Comparison of ENCODE assay signal across 1 cellular context in the genomic region with DNA sequence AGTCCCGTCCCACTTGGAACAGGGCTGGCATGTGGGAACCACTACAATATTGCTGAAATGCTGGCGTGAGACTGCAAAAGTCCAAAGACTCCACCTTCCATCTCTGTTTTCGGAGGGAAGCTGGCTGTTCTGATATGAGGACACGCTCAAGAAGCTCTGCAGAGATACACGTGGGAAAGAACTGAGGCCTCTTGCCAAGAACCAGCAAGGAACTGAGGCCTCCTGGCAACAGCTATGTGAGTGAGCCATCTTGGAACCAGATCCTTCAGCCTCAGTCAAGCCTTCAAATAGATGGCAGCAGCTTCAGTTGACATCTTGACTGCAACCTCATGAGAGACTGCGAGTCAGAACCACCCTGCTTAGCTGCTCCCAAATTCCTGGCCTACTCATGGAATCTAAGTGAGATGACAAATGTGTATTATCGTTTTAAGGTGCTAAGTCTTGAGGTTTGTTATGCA.
TF ChIP-seq lines count a peak whose summit lies in the region.

No MANE protein-coding gene starts in this region.

TF ChIP-seq in K562, 482 proteins besides CTCF, POLR2A, EP300 and RAD21 (continued from another document and continues in another):
- TF ChIP-seq, protein P1, sequence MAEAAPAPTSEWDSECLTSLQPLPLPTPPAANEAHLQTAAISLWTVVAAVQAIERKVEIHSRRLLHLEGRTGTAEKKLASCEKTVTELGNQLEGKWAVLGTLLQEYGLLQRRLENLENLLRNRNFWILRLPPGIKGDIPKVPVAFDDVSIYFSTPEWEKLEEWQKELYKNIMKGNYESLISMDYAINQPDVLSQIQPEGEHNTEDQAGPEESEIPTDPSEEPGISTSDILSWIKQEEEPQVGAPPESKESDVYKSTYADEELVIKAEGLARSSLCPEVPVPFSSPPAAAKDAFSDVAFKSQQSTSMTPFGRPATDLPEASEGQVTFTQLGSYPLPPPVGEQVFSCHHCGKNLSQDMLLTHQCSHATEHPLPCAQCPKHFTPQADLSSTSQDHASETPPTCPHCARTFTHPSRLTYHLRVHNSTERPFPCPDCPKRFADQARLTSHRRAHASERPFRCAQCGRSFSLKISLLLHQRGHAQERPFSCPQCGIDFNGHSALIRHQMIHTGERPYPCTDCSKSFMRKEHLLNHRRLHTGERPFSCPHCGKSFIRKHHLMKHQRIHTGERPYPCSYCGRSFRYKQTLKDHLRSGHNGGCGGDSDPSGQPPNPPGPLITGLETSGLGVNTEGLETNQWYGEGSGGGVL (CRISPR knock-in tag; IDR thresholded peaks at IDR 0.05), result no peak
- TF ChIP-seq ZC3H11A (IDR thresholded peaks at IDR 0.05; ENCODE audit: low read depth, low read length) (no peak), ZNF79 (CRISPR knock-in tag; IDR thresholded peaks at IDR 0.05; ENCODE audit: low read depth) (no peak), CREM (IDR thresholded peaks at IDR 0.05; ENCODE audit: low read depth) (peak; percentile 31; the same call in 1 of the 2 replicates), ZFP30 (CRISPR knock-in tag; IDR thresholded peaks at IDR 0.05; ENCODE audit: borderline replicate concordance) (no peak), NFIC (IDR thresholded peaks at IDR 0.05) (peak; percentile 80), E2F1 (CRISPR knock-in tag; IDR thresholded peaks at IDR 0.05) (no peak), RFX5 (IDR thresholded peaks at IDR 0.05; ENCODE audit: low read depth, low read length) (no peak), ZNF184 (CRISPR knock-in tag; IDR thresholded peaks at IDR 0.05) (no peak), ATF1 (CRISPR knock-in tag; IDR thresholded peaks at IDR 0.05) (no peak), ATF1 (tag; IDR thresholded peaks at IDR 0.05) (peak; percentile 51), ELF2 (CRISPR knock-in tag; IDR thresholded peaks at IDR 0.05) (no peak), ZNF217 (CRISPR knock-in tag; IDR thresholded peaks at IDR 0.05) (no peak), HIVEP1 (CRISPR knock-in tag; IDR thresholded peaks at IDR 0.05) (no peak), ZFP36 (IDR thresholded peaks at IDR 0.05; ENCODE audit: low read depth, low read length, partially characterized antibody) (no peak), CSDE1 (IDR thresholded peaks at IDR 0.05) (no peak), FOXJ3 (CRISPR knock-in tag; IDR thresholded peaks at IDR 0.05) (no peak), SP2 (IDR thresholded peaks at IDR 0.05; ENCODE audit: extremely low read depth, low read depth, low read length, poor library complexity, severe bottlenecking) (no peak), YBX1 (IDR thresholded peaks at IDR 0.05) (no peak), SMARCA4 (IDR thresholded peaks at IDR 0.05) (peak; percentile 78), ZNF347 (CRISPR knock-in tag; IDR thresholded peaks at IDR 0.05; ENCODE audit: low read depth) (no peak), BDP1 (IDR thresholded peaks at IDR 0.05; ENCODE audit: insufficient read depth, insufficient read length) (no peak), TCF7L2 (IDR thresholded peaks at IDR 0.05; ENCODE audit: low read depth, low read length) (no peak), ZNF197 (CRISPR knock-in tag; IDR thresholded peaks at IDR 0.05; ENCODE audit: low read depth) (no peak), PYGO2 (tag; IDR thresholded peaks at IDR 0.05) (peak; percentile 40; the same call in 1 of the 2 replicates), HDAC1 (IDR thresholded peaks at IDR 0.05) (peak in 1 of 2 experiments; percentile 38; a peak in 1 of 4 replicates), NFYB (IDR thresholded peaks at IDR 0.05; ENCODE audit: extremely low read depth, insufficient read length) (no peak), FOXK2 (conservative IDR thresholded peaks at IDR 0.05 in 1 of 2, IDR thresholded peaks at IDR 0.05 in 1 of 2; ENCODE audit: low read depth in 2 of 2) (peak; percentile 21 to 63; a peak in 1 of 4 replicates), ZNF507 (tag; conservative IDR thresholded peaks at IDR 0.05) (no peak), RNF219 (CRISPR knock-in tag; IDR thresholded peaks at IDR 0.05) (no peak), ZNF740 (CRISPR knock-in tag; IDR thresholded peaks at IDR 0.05) (no peak), ZNF740 (tag; IDR thresholded peaks at IDR 0.05) (no peak), CHD2 (IDR thresholded peaks at IDR 0.05; ENCODE audit: low read depth, low read length) (no peak), ARNT (IDR thresholded peaks at IDR 0.05) (0 out of 4 replicates have a peak, but pooled peaks of 1 of the 2 experiments have one; percentile 20), SIN3A (IDR thresholded peaks at IDR 0.05; ENCODE audit: borderline replicate concordance in 2 of 2, control insufficient read depth in 1 of 2, low read depth in 2 of 2, low read length in 2 of 2) (no peak), HMG20B (CRISPR knock-in tag; IDR thresholded peaks at IDR 0.05) (no peak), RBM14 (IDR thresholded peaks at IDR 0.05; ENCODE audit: borderline replicate concordance, insufficient read depth, low read depth, low read length) (no peak), PTBP1 (IDR thresholded peaks at IDR 0.05; ENCODE audit: low read depth, low read length) (no peak), ZSCAN32 (CRISPR knock-in tag; IDR thresholded peaks at IDR 0.05) (no peak), POLR2AphosphoS5 (IDR thresholded peaks at IDR 0.05; ENCODE audit: control insufficient read depth, insufficient read depth, low read depth, low read length) (peak; percentile 61; the same call in 1 of the 2 replicates), ZNF24 (IDR thresholded peaks at IDR 0.05) (no peak), FOXA3 (CRISPR knock-in tag; conservative IDR thresholded peaks at IDR 0.05 in 1 of 2, IDR thresholded peaks at IDR 0.05 in 1 of 2) (no peak), ZNF639 (CRISPR knock-in tag; conservative IDR thresholded peaks at IDR 0.05 in 1 of 2, IDR thresholded peaks at IDR 0.05 in 1 of 2) (peak in 1 of 2 experiments; percentile 80; a peak in 2 of 4 replicates), GTF3C2 (IDR thresholded peaks at IDR 0.05; ENCODE audit: borderline replicate concordance, extremely low read depth, insufficient read length) (no peak), FOSL1 (tag; conservative IDR thresholded peaks at IDR 0.05) (0 out of 2 replicates have a peak, but pooled peaks have one; percentile 2), NKRF (IDR thresholded peaks at IDR 0.05; ENCODE audit: borderline replicate concordance) (no peak), ZNF253 (CRISPR knock-in tag; conservative IDR thresholded peaks at IDR 0.05) (no peak), HDAC2 (IDR thresholded peaks at IDR 0.05) (peak; percentile 37), ZNF75A (CRISPR knock-in tag; IDR thresholded peaks at IDR 0.05) (no peak), MIER1 (IDR thresholded peaks at IDR 0.05; ENCODE audit: low read depth) (peak; percentile 21; the same call in 1 of the 2 replicates), SMARCA5 (IDR thresholded peaks at IDR 0.05) (no peak), ATF7 (IDR thresholded peaks at IDR 0.05) (no peak), MED1 (CRISPR knock-in tag; IDR thresholded peaks at IDR 0.05; ENCODE audit: borderline replicate concordance) (no peak), HOXB6 (CRISPR knock-in tag; IDR thresholded peaks at IDR 0.05; ENCODE audit: borderline replicate concordance) (no peak), IRF2 (CRISPR knock-in tag; IDR thresholded peaks at IDR 0.05) (no peak), NELFE (IDR thresholded peaks at IDR 0.05; ENCODE audit: insufficient read depth, insufficient read length) (no peak), MTA2 (IDR thresholded peaks at IDR 0.05; ENCODE audit: low read depth) (peak; percentile 68)
- TF ChIP-seq, protein P2, sequence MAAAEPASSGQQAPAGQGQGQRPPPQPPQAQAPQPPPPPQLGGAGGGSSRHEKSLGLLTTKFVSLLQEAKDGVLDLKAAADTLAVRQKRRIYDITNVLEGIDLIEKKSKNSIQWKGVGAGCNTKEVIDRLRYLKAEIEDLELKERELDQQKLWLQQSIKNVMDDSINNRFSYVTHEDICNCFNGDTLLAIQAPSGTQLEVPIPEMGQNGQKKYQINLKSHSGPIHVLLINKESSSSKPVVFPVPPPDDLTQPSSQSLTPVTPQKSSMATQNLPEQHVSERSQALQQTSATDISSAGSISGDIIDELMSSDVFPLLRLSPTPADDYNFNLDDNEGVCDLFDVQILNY (CRISPR knock-in tag; IDR thresholded peaks at IDR 0.05), result no peak
